Comparison of ENCODE assay signal across 8 cellular contexts in genomic region chr16:30032083-30032819, GRCh38. TPM values are rescaled to one million over a fixed set of nuclear protein-coding genes. Genes with fewer than 3 reads are reported as not detected.
A peak's percentile ranks its signal among the peaks of the same experiment; 100 is the strongest.
DNase-seq lines count a peak whose midpoint lies in the region; ATAC-seq and TF ChIP-seq lines count a peak whose summit lies in the region.

No MANE protein-coding gene starts in this region.

- peak; percentile 91 for TF ChIP-seq RAD21 in Ishikawa (IDR thresholded peaks at IDR 0.05; ENCODE audit: low read depth)

- H3K27me3 ChIP-seq in esophagus muscularis mucosa: peaks cover 0 to 98% (median 42%) of the 10 kb centered on the region in 4 donors
- peaks cover 46% of the 10 kb centered on the region for H3K27me3 ChIP-seq in neural progenitor cell

- intact Hi-C loops in esophagus muscularis mucosa (cut with DNase I): no loop called here
- intact Hi-C loops in lower leg skin (cut with DNase I; ENCODE audit: low total_unique reads): no loop called here

- peak overlapping the region; percentile 66 for H3K27ac Mint-ChIP-seq in neural progenitor cell

- H3K79me2 ChIP-seq in neural progenitor cell (ENCODE audit: low read depth): no peaks in the 10 kb centered on the region

- 25% methylated on average over 12 of the region's 12 CpGs for WGBS in esophagus muscularis mucosa
- 24 to 25% methylated on average over 12 of the region's 12 CpGs for WGBS in lower leg skin, 2 donors

- H3K4me3 Mint-ChIP-seq in neural progenitor cell: peak overlapping the region; percentile 83

- TF ChIP-seq EP300 in Ishikawa (IDR thresholded peaks at IDR 0.05; ENCODE audit: borderline replicate concordance) (no peak), esophagus muscularis mucosa (IDR thresholded peaks at IDR 0.05) (no peak)

- H2AFZ ChIP-seq in neural progenitor cell (replicated peaks): no peak overlapping the region

- peaks cover 37% of the 10 kb centered on the region for H3K4me1 Mint-ChIP-seq in neural progenitor cell

- H3K36me3 ChIP-seq in esophagus muscularis mucosa: no peaks in the 10 kb centered on the region
- H3K36me3 ChIP-seq in neural progenitor cell: no peaks in the 10 kb centered on the region

- peaks cover 2% of the 10 kb centered on the region for H3K9me3 Mint-ChIP-seq in neural progenitor cell

- peaks cover 14% of the 10 kb centered on the region for H3K27me3 Mint-ChIP-seq in neural progenitor cell (ENCODE audit: insufficient read depth, low read depth)

- H3K4me3 ChIP-seq in esophagus muscularis mucosa (no peak overlapping the region), neural progenitor cell (no peak overlapping the region), lower leg skin (ENCODE audit: low read depth, poor library complexity, severe bottlenecking) (no peak overlapping the region)

- peak overlapping the region; percentile 100 for H3K4me2 ChIP-seq in neural progenitor cell

- TF ChIP-seq POLR2A in esophagus muscularis mucosa (IDR thresholded peaks at IDR 0.05; ENCODE audit: low read depth): no peak
- TF ChIP-seq POLR2A in lower leg skin (IDR thresholded peaks at IDR 0.05): no peak

- ATAC-seq in HG03097 (IDR thresholded peaks at IDR 0.05; ENCODE audit: low FRiP score, unreplicated experiment): no peak

- DNase-seq in DMS 273 treated with DMSO at 0.1 percent for 48 hours (lab: John Stamatoyannopoulos, UW) (peak; percentile 57), OCI-M1 (lab: John Stamatoyannopoulos, UW) (peak; percentile 89), activated T-cell treated with anti-CD3 and anti-CD28 coated beads for 1 hour (ENCODE audit: low read depth) (peak; percentile 37), esophagus muscularis mucosa (ENCODE audit: extremely low spot score) (no peak), neural progenitor cell (ENCODE audit: low spot score) (peak; percentile 83), lower leg skin (ENCODE audit: low spot score in 2 of 2) (no peak)

- H3K9me3 ChIP-seq in esophagus muscularis mucosa (no peaks in the 10 kb centered on the region), neural progenitor cell (ENCODE audit: low read depth) (no peaks in the 10 kb centered on the region)

- peaks cover 31% of the 10 kb centered on the region for H4K20me1 ChIP-seq in neural progenitor cell (ENCODE audit: low read depth)

- H3K27ac ChIP-seq in esophagus muscularis mucosa (replicated peaks in 1 of 4) (no peak overlapping the region), neural progenitor cell (no peak overlapping the region)

- H3K9ac ChIP-seq in neural progenitor cell: no peak overlapping the region

- no peaks in the 10 kb centered on the region for H3K36me3 Mint-ChIP-seq in neural progenitor cell

- peaks cover 18% of the 10 kb centered on the region for H3F3A ChIP-seq in neural progenitor cell (ENCODE audit: low read depth)

- H3K4me1 ChIP-seq in esophagus muscularis mucosa: peaks cover 9 to 19% (median 13%) of the 10 kb centered on the region in 4 donors
- H3K4me1 ChIP-seq in neural progenitor cell: peaks cover 21% of the 10 kb centered on the region

- TF ChIP-seq CTCF in esophagus muscularis mucosa (IDR thresholded peaks at IDR 0.05): peak; percentile 42 to 72 (median 48)
- TF ChIP-seq CTCF in neural progenitor cell (IDR thresholded peaks at IDR 0.05): peak; percentile 91
- TF ChIP-seq CTCF in lower leg skin (IDR thresholded peaks at IDR 0.05): no peak

TF ChIP-seq in Ishikawa, 13 proteins besides CTCF, POLR2A, EP300 and RAD21:
- no peak for TF ChIP-seq USF1 (IDR thresholded peaks at IDR 0.05)
- TF ChIP-seq REST (IDR thresholded peaks at IDR 0.05; ENCODE audit: low read depth): peak; percentile 11; the same call in 1 of the 2 replicates

RNA-seq across cellular contexts. Expression of gene TLCD3B, which starts 1.2 kb away (rescaled TPM):
- total RNA-seq in esophagus muscularis mucosa (under 1 TPM in 1 of 4 donors, not detected in 3; 0.23 TPM), neural progenitor cell (ENCODE audit: low replicate concordance) (2.4 and 9.0 TPM in 2 replicates), lower leg skin (not detected)

RNA-seq across cellular contexts. Expression of gene C16orf92, which starts 9.3 kb away (rescaled TPM):
- not detected for total RNA-seq in esophagus muscularis mucosa
- total RNA-seq in neural progenitor cell (ENCODE audit: low replicate concordance): not detected in 2 replicates
- total RNA-seq in lower leg skin: not detected

RNA-seq across cellular contexts. Expression of gene DOC2A, which starts 21.4 kb away (rescaled TPM):
- total RNA-seq in esophagus muscularis mucosa: under 1 TPM in 2 of 4 donors, not detected in 2; 0.50 to 0.83 TPM
- total RNA-seq in neural progenitor cell (ENCODE audit: low replicate concordance): 3.1 and 8.1 TPM in 2 replicates
- total RNA-seq in lower leg skin: 1 to 10 TPM in 1 of 4 donors, under 1 TPM in 2, not detected in 1; 0.21 to 2.6 (median 0.69) TPM

RNA-seq across cellular contexts. Expression of gene ALDOA, which starts 33.3 kb away (rescaled TPM):
- 1,000 to 10,000 TPM; 1,300 to 1,765 (median 1,454) TPM for total RNA-seq in esophagus muscularis mucosa
- total RNA-seq in neural progenitor cell (ENCODE audit: low replicate concordance): 469 and 981 TPM in 2 replicates
- total RNA-seq in lower leg skin: 100 to 1,000 TPM; 836 to 988 (median 910) TPM

RNA-seq across cellular contexts. Expression of gene INO80E, which starts 36.2 kb away (rescaled TPM):
- total RNA-seq in esophagus muscularis mucosa: 10 to 100 TPM; 38.2 to 58.1 (median 43.5) TPM
- 104 and 129 TPM in 2 replicates for total RNA-seq in neural progenitor cell (ENCODE audit: low replicate concordance)
- 100 to 1,000 TPM in 1 of 4 donors, 10 to 100 TPM in 3; 40.9 to 157 (median 61.8) TPM for total RNA-seq in lower leg skin

Comparison
In these comparisons a context has a peak if more than half of its experiments do, and no peak if none do; other contexts are left out.
1. DNase-seq: peak in DMS 273 treated with DMSO at 0.1 percent for 48 hours (single experiment), OCI-M1 (single experiment), activated T-cell treated with anti-CD3 and anti-CD28 coated beads for 1 hour (single experiment) and neural progenitor cell (single experiment); none in esophagus muscularis mucosa (single experiment) and lower leg skin (0 of 2).
2. CTCF ChIP-seq: peak in esophagus muscularis mucosa (3 of 3) and neural progenitor cell (single experiment); none in lower leg skin (0 of 3).